In genomic region chr19:7426986-7427385, GRCh38 we compare ENCODE assay signal across 1 cellular context.
TF ChIP-seq lines count a peak whose summit lies in the region.

No MANE protein-coding gene starts in this region.

TF ChIP-seq in GM12878, 131 proteins besides CTCF, POLR2A, EP300 and RAD21 (continued from another document):
- TF ChIP-seq ZBTB33 (IDR thresholded peaks at IDR 0.05) (no peak), ZBED1 (IDR thresholded peaks at IDR 0.05; ENCODE audit: borderline replicate concordance) (no peak), FOXM1 (IDR thresholded peaks at IDR 0.05; ENCODE audit: low read depth, low read length) (peak; percentile 69; the same call in 1 of the 2 replicates), YBX1 (IDR thresholded peaks at IDR 0.05) (no peak), ATF7 (IDR thresholded peaks at IDR 0.05; ENCODE audit: low read depth) (no peak), FOXK2 (IDR thresholded peaks at IDR 0.05) (no peak), E4F1 (IDR thresholded peaks at IDR 0.05; ENCODE audit: borderline replicate concordance, partially characterized antibody) (no peak), E2F4 (IDR thresholded peaks at IDR 0.05; ENCODE audit: low read depth, low read length) (no peak), TBL1XR1 (IDR thresholded peaks at IDR 0.05; ENCODE audit: low read depth, low read length) (no peak), ZNF24 (IDR thresholded peaks at IDR 0.05) (no peak), PAX5 (IDR thresholded peaks at IDR 0.05; ENCODE audit: borderline replicate concordance, low read depth, low read length) (peak; percentile 82), RBBP5 (conservative IDR thresholded peaks at IDR 0.05) (no peak), PBX3 (IDR thresholded peaks at IDR 0.05; ENCODE audit: insufficient replicate concordance, low read depth, low read length) (no peak), TARDBP (IDR thresholded peaks at IDR 0.05; ENCODE audit: borderline replicate concordance) (no peak), IRF4 (IDR thresholded peaks at IDR 0.05; ENCODE audit: low read depth, low read length) (no peak), USF1 (IDR thresholded peaks at IDR 0.05; ENCODE audit: borderline replicate concordance, extremely low read length, insufficient read depth, low read depth, low read length) (no peak), KDM1A (IDR thresholded peaks at IDR 0.05; ENCODE audit: borderline replicate concordance) (no peak), STAT1 (conservative IDR thresholded peaks at IDR 0.05) (no peak), EED (IDR thresholded peaks at IDR 0.05; ENCODE audit: low read depth) (peak; percentile 66), RUNX3 (IDR thresholded peaks at IDR 0.05; ENCODE audit: low read length) (peak; percentile 92), PML (IDR thresholded peaks at IDR 0.05; ENCODE audit: low read length) (no peak), MTA3 (IDR thresholded peaks at IDR 0.05; ENCODE audit: borderline replicate concordance, low read length) (0 out of 2 replicates have a peak, but pooled peaks have one; percentile 33), MYC (IDR thresholded peaks at IDR 0.05; ENCODE audit: insufficient read depth, insufficient read length, insufficient replicate concordance, low read length, severe bottlenecking) (no peak), ELK1 (IDR thresholded peaks at IDR 0.05; ENCODE audit: low read depth, low read length) (no peak), REST (IDR thresholded peaks at IDR 0.05; ENCODE audit: low read depth, low read length) (no peak), MLLT1 (IDR thresholded peaks at IDR 0.05) (no peak), RCOR1 (conservative IDR thresholded peaks at IDR 0.05; ENCODE audit: low read depth, low read length) (no peak), ZSCAN29 (IDR thresholded peaks at IDR 0.05) (no peak), SKIL (IDR thresholded peaks at IDR 0.05; ENCODE audit: low read depth, poor library complexity, severe bottlenecking) (no peak), HDGF (IDR thresholded peaks at IDR 0.05) (no peak), BCL3 (IDR thresholded peaks at IDR 0.05; ENCODE audit: borderline replicate concordance, insufficient read depth, low read depth, low read length, poor library complexity, severe bottlenecking) (peak; percentile 46), CBFB (IDR thresholded peaks at IDR 0.05; ENCODE audit: low read depth) (peak; percentile 64), ZBTB4 (CRISPR knock-in tag; IDR thresholded peaks at IDR 0.05) (no peak), CBX3 (IDR thresholded peaks at IDR 0.05; ENCODE audit: borderline replicate concordance, low read depth) (no peak)
